20 cellular contexts compared by ENCODE assay signal in the genomic region with DNA sequence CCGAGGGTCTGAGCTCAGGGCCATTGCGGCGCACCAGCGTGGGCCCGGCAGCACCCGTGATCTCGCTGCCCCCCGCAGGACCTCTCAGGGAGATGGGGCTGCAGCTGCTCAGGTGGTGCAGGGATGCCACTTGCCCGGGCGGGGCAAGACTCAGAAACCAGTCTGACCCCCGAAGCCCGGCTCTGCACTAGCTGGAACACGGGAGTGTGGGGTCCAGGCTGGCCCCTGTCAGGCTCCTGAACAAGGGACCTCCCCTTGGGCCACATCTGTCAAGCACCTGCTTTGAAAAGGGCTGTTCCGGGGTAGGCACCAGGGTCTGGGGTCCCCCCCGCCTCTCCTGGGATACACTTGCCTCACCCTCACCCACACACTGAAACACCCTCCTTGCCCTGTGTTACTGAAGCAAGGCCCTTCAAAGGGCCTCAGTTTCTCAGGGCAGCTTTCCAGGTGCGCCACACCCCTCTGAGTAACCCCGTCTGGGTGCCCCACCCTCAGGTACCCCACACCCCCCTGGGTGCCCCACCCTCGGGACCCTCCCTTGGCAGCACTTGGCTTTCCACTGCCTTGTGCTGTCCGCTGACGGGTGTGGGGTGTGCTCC.
DNase-seq lines count a peak whose midpoint lies in the region; ATAC-seq and TF ChIP-seq lines count a peak whose summit lies in the region.
"Had no signal": no experiment of that assay in that cellular context is flagged by ENCODE, and none has a peak within 500 bp of the region (broad histone marks: within the 10 kb centered on the region; RNA-seq: fewer than 3 reads in every experiment).

No MANE protein-coding gene starts in this region.

- H3K27ac ChIP-seq in body of pancreas: no peak overlapping the region
- no peak overlapping the region for H3K27ac ChIP-seq in naive thymus-derived CD4-positive, alpha-beta T cell (ENCODE audit: low read depth, low read length)
- H3K27ac ChIP-seq: ascending aorta had no signal

- CTCF ChIA-PET in naive thymus-derived CD4-positive, alpha-beta T cell (lab: Charles Lee): no interaction called here

- no peak for TF ChIP-seq CTCF in body of pancreas (IDR thresholded peaks at IDR 0.05)
- no peak for TF ChIP-seq CTCF in type B pancreatic cell (conservative IDR thresholded peaks at IDR 0.05)

- H3K4me3 Mint-ChIP-seq in naive thymus-derived CD4-positive, alpha-beta T cell: no peak overlapping the region
- no peak overlapping the region for H3K4me3 Mint-ChIP-seq in type B pancreatic cell
- H3K4me3 Mint-ChIP-seq: activated CD4-positive, alpha-beta T cell treated with anti-CD3 and anti-CD28 coated beads, Interleukin-2, amount 10 ng/mL, durations not matched to agents 7 days and 5 days; CD4-positive, CD25-positive, alpha-beta regulatory T cell; mesothelial cell of epicardium; neural crest cell had no signal

- H3K27ac Mint-ChIP-seq in naive thymus-derived CD4-positive, alpha-beta T cell: no peak overlapping the region
- H3K27ac Mint-ChIP-seq in type B pancreatic cell: no peak overlapping the region
- H3K27ac Mint-ChIP-seq: activated CD4-positive, alpha-beta T cell treated with anti-CD3 and anti-CD28 coated beads, Interleukin-2, amount 10 ng/mL, durations not matched to agents 7 days and 5 days; CD4-positive, CD25-positive, alpha-beta regulatory T cell; mesothelial cell of epicardium had no signal

- H3K9me3 Mint-ChIP-seq in naive thymus-derived CD4-positive, alpha-beta T cell: peaks cover 0 to 57% (median 12%) of the 10 kb centered on the region in 11 donors
- H3K9me3 Mint-ChIP-seq in type B pancreatic cell: no peaks in the 10 kb centered on the region

- H3K27me3 Mint-ChIP-seq in naive thymus-derived CD4-positive, alpha-beta T cell: no peaks in the 10 kb centered on the region
- H3K27me3 Mint-ChIP-seq in type B pancreatic cell: no peaks in the 10 kb centered on the region
- H3K27me3 Mint-ChIP-seq: activated CD4-positive, alpha-beta T cell treated with anti-CD3 and anti-CD28 coated beads, Interleukin-2, amount 10 ng/mL, durations not matched to agents 7 days and 5 days; CD4-positive, CD25-positive, alpha-beta regulatory T cell had no signal

- 78 to 92% methylated on average over 10 to 11 of the region's 20 CpGs for WGBS in body of pancreas, 2 donors

- peaks cover 0 to 4% (median 0%) of the 10 kb centered on the region in 7 donors for H3K4me1 Mint-ChIP-seq in naive thymus-derived CD4-positive, alpha-beta T cell
- H3K4me1 Mint-ChIP-seq in type B pancreatic cell (ENCODE audit: unreplicated experiment): no peaks in the 10 kb centered on the region
- H3K4me1 Mint-ChIP-seq: activated CD4-positive, alpha-beta T cell treated with anti-CD3 and anti-CD28 coated beads, Interleukin-2, amount 10 ng/mL, durations not matched to agents 7 days and 5 days; mesothelial cell of epicardium had no signal

- no peaks in the 10 kb centered on the region for H3K27me3 ChIP-seq in body of pancreas
- no peaks in the 10 kb centered on the region for H3K27me3 ChIP-seq in naive thymus-derived CD4-positive, alpha-beta T cell (ENCODE audit: control insufficient read depth in 2 of 2, insufficient read depth in 2 of 2, low read length in 2 of 2)
- H3K27me3 ChIP-seq: ascending aorta had no signal

- POLR2A ChIA-PET in naive thymus-derived CD4-positive, alpha-beta T cell (lab: Charles Lee): no interaction called here

- no peak overlapping the region for H3K4me3 ChIP-seq in body of pancreas
- H3K4me3 ChIP-seq in naive thymus-derived CD4-positive, alpha-beta T cell (ENCODE audit: low read length): no peak overlapping the region
- H3K4me3 ChIP-seq: ascending aorta, GM12878 had no signal

- ATAC-seq in Right ventricle myocardium inferior: no peak
- no peak for ATAC-seq in body of pancreas
- peak; percentile 12 for ATAC-seq in naive thymus-derived CD4-positive, alpha-beta T cell
- ATAC-seq: GM12878 had no signal

- peak; percentile 55 for DNase-seq in cardiac septum (ENCODE audit: low spot score)
- DNase-seq in Right ventricle myocardium inferior (ENCODE audit: missing footprints): no peak
- DNase-seq in body of pancreas: peak; percentile 1 to 11 (median 6)
- no peak for DNase-seq in naive thymus-derived CD4-positive, alpha-beta T cell
- DNase-seq in type B pancreatic cell (ENCODE audit: extremely low spot score, unreplicated experiment): peak; percentile 64
- DNase-seq in mucosa of gallbladder (ENCODE audit: low spot score): no peak
- DNase-seq in AG08396 (ENCODE audit: low spot score): no peak
- DNase-seq in NCI-H748 (lab: John Stamatoyannopoulos, UW; ENCODE audit: unreplicated experiment): no peak
- DNase-seq: activated CD4-positive, alpha-beta T cell treated with anti-CD3 and anti-CD28 coated beads, Interleukin-2, amount 10 ng/mL, durations not matched to agents 7 days and 5 days; CD4-positive, CD25-positive, alpha-beta regulatory T cell; effector CD8-positive, alpha-beta T cell; hypothalamus; KBM-7; NCI-H774; SIG-M5; stimulated activated CD8-positive, alpha-beta memory T cell treated with anti-CD3 and anti-CD28 coated beads, Interleukin-4, amount 100 ng/mL, for 48 hours had no signal

- H3K4me1 ChIP-seq in body of pancreas: no peaks in the 10 kb centered on the region
- no peaks in the 10 kb centered on the region for H3K4me1 ChIP-seq in naive thymus-derived CD4-positive, alpha-beta T cell (ENCODE audit: control insufficient read depth in 2 of 2, insufficient read depth in 2 of 2, low read length in 2 of 2)
- H3K4me1 ChIP-seq: ascending aorta had no signal

- no peak for TF ChIP-seq POLR2A in body of pancreas (IDR thresholded peaks at IDR 0.05)

- no peaks in the 10 kb centered on the region for H3K36me3 ChIP-seq in body of pancreas (replicated peaks in 1 of 2; ENCODE audit: insufficient read depth in 1 of 2, low read depth in 2 of 2)
- H3K36me3 ChIP-seq in naive thymus-derived CD4-positive, alpha-beta T cell (ENCODE audit: control insufficient read depth in 2 of 3, insufficient read depth in 3 of 3, low read length in 3 of 3): peaks cover 0 to 34% (median 0%) of the 10 kb centered on the region in 3 experiments

- H3K9me3 ChIP-seq in body of pancreas: no peaks in the 10 kb centered on the region
- peaks cover 0 to 22% (median 0%) of the 10 kb centered on the region in 3 experiments for H3K9me3 ChIP-seq in naive thymus-derived CD4-positive, alpha-beta T cell (ENCODE audit: control insufficient read depth in 2 of 3, low read length in 3 of 3)

- H3K36me3 Mint-ChIP-seq in naive thymus-derived CD4-positive, alpha-beta T cell: peaks cover 3 to 55% (median 42%) of the 10 kb centered on the region in 5 donors
- H3K36me3 Mint-ChIP-seq in type B pancreatic cell: peaks cover 4% of the 10 kb centered on the region

- intact Hi-C loops in cardiac septum (cut with DNase I) (loop anchor here (10.0 kb wide), 1 partner anchor 241 kb away; no protein-coding TSS in a partner anchor), Right ventricle myocardium inferior (cut with DNase I) (no loop called here), body of pancreas (cut with DNase I) (no loop called here)
- intact Hi-C loops in naive thymus-derived CD4-positive, alpha-beta T cell (cut with micrococcal nuclease): no loop called here

Comparison
In these comparisons a context has a peak if more than half of its experiments do, and no peak if none do; other contexts are left out.
1. DNase-seq: peak in cardiac septum (single experiment), body of pancreas (4 of 4) and type B pancreatic cell (single experiment); none in Right ventricle myocardium inferior (single experiment), naive thymus-derived CD4-positive, alpha-beta T cell (0 of 9), mucosa of gallbladder (single experiment), AG08396 (single experiment) and NCI-H748 (single experiment).